In genomic region chr5:141608046-141608445, GRCh38 we compare ENCODE assay signal across 1 cellular context.
TF ChIP-seq lines count a peak whose summit lies in the region.

No MANE protein-coding gene starts in this region.

TF ChIP-seq in HepG2, 621 proteins besides CTCF, POLR2A, EP300 and RAD21:
- TF ChIP-seq ZNF263 (CRISPR knock-in tag; IDR thresholded peaks at IDR 0.05) (peak; percentile 66; the same call in 1 of the 2 replicates), ZNF770 (CRISPR knock-in tag; IDR thresholded peaks at IDR 0.05) (peak; percentile 78; the same call in 1 of the 2 replicates), MAFF (IDR thresholded peaks at IDR 0.05; ENCODE audit: low read depth, low read length) (no peak), ZNF382 (CRISPR knock-in tag; IDR thresholded peaks at IDR 0.05; ENCODE audit: borderline replicate concordance) (no peak), ZNF121 (CRISPR knock-in tag; IDR thresholded peaks at IDR 0.05) (peak; percentile 59; the same call in 1 of the 2 replicates), MZF1 (CRISPR knock-in tag; IDR thresholded peaks at IDR 0.05; ENCODE audit: borderline replicate concordance) (no peak), AHDC1 (CRISPR knock-in tag; IDR thresholded peaks at IDR 0.05; ENCODE audit: borderline replicate concordance) (no peak)
